ENCODE assay signal across 8 cellular contexts in genomic region chr5:168486136-168486879, GRCh38. TPM values are rescaled to one million over a fixed set of nuclear protein-coding genes. Genes with fewer than 3 reads are reported as not detected.
DNase-seq lines count a peak whose midpoint lies in the region; ATAC-seq and TF ChIP-seq lines count a peak whose summit lies in the region.

Gene RARS1 (plus strand): TSS chr5:168486471. CDS start chr5:168486499, 28 bp downstream.

- 1% methylated on average over 40 of the region's 40 CpGs for WGBS in hepatocyte (ENCODE audit: low lambda C conversion rate, missing lambda C conversion rate)

- H3K79me2 ChIP-seq in hepatocyte, result peaks cover 38% of the 10 kb centered on the region

- H3K4me1 ChIP-seq in hepatocyte (ENCODE audit: insufficient read depth), result peaks cover 5% of the 10 kb centered on the region

- no peaks in the 10 kb centered on the region for H3K27me3 ChIP-seq in hepatocyte

- peak; percentile 82 for DNase-seq in NCI-H2029 treated with DMSO at 0.1 percent for 48 hours (lab: John Stamatoyannopoulos, UW)
- peak; percentile 83 for DNase-seq in T-helper 9 cell
- peak; percentile 97 for DNase-seq in astrocyte of the hippocampus (ENCODE audit: low read depth, low spot score)
- DNase-seq in hepatocyte (ENCODE audit: low spot score), result peak; percentile 97
- DNase-seq in renal cortical epithelial cell (ENCODE audit: low read depth), result peak; percentile 89

- H3K27ac ChIP-seq in 22Rv1 (peak within 1 kb of the TSS; percentile 70), hepatocyte (peak within 1 kb of the TSS; percentile 69)

- no peaks in the 10 kb centered on the region for H3K36me3 ChIP-seq in hepatocyte (replicated peaks; ENCODE audit: insufficient read depth, low read depth)

- H3K9me2 ChIP-seq in hepatocyte (replicated peaks; ENCODE audit: insufficient read depth), result no peaks in the 10 kb centered on the region

- peak within 1 kb of the TSS; percentile 70 for H3K4me2 ChIP-seq in hepatocyte

- H4K20me1 ChIP-seq in hepatocyte (ENCODE audit: insufficient read depth, poor library complexity, severe bottlenecking), result peaks cover 5% of the 10 kb centered on the region

- H3K4me3 ChIP-seq in hepatocyte, result peak within 1 kb of the TSS; percentile 84

- H3K9me3 ChIP-seq in hepatocyte (ENCODE audit: low read depth), result no peaks in the 10 kb centered on the region

- ATAC-seq in GM18508 (IDR thresholded peaks at IDR 0.05; ENCODE audit: insufficient read depth, unreplicated experiment) (peak; percentile 75), HG03025 (IDR thresholded peaks at IDR 0.05; ENCODE audit: low FRiP score, unreplicated experiment) (peak; percentile 83)

- peak within 1 kb of the TSS; percentile 65 for H2AFZ ChIP-seq in hepatocyte

- TF ChIP-seq CTCF in 22Rv1 (IDR thresholded peaks at IDR 0.05) (peak; percentile 97), hepatocyte (IDR thresholded peaks at IDR 0.05; ENCODE audit: poor library complexity) (peak; percentile 98)

RNA-seq across cellular contexts. Expression of gene RARS1, which starts in this region (rescaled TPM):
- total RNA-seq in hepatocyte (180 and 187 TPM in 2 replicates), renal cortical epithelial cell (153 and 373 TPM in 2 replicates)
- 56.2 and 77.9 TPM in 2 replicates for polyA plus RNA-seq in hepatocyte

Comparison
In these comparisons a context has a peak if more than half of its experiments do, and no peak if none do; other contexts are left out.
1. Peak in every context shown above with its lines: DNase-seq, ATAC-seq, H3K4me3 ChIP-seq and H3K27ac ChIP-seq.